1 cellular context compared by ENCODE assay signal in genomic region chr4:147594107-147594506, GRCh38.
TF ChIP-seq lines count a peak whose summit lies in the region.

No MANE protein-coding gene starts in this region.

TF ChIP-seq in GM23338, 12 proteins besides CTCF, POLR2A, EP300 and RAD21 (continued from another document):
- TF ChIP-seq REST (IDR thresholded peaks at IDR 0.05; ENCODE audit: unreplicated experiment): no peak
